19 cellular contexts compared by ENCODE assay signal in genomic region chr2:151718247-151718646, GRCh38. TPM values are rescaled to one million over a fixed set of nuclear protein-coding genes. Genes with fewer than 3 reads are reported as not detected.
DNase-seq lines count a peak whose midpoint lies in the region; ATAC-seq, FAIRE-seq and TF ChIP-seq lines count a peak whose summit lies in the region.
"Had no signal": no experiment of that assay in that cellular context is flagged by ENCODE, and none has a peak within 500 bp of the region (broad histone marks: within the 10 kb centered on the region; RNA-seq: fewer than 3 reads in every experiment).

No MANE protein-coding gene starts in this region.

- 8% methylated on average over 2 of the region's 2 CpGs for WGBS in K562 (ENCODE audit: insufficient coverage, low coverage, missing lambda C conversion rate)
- WGBS in testis, 2 donors: 92 to 98% methylated on average over 2 of the region's 2 CpGs

- peak; percentile 46 for ATAC-seq in K562

- no TSS peak for BruUV-seq in K562 (replicated peaks; lab: Mats Ljungman, UMichigan)

- no peak overlapping the region for H3K9ac ChIP-seq in Karpas-422 (ENCODE audit: low read length)
- H3K9ac ChIP-seq in K562 (ENCODE audit: insufficient read depth in 1 of 2, low read depth in 2 of 2, low read length in 2 of 2): no peak overlapping the region
- peak overlapping the region in 1 of 3 donors; percentile 17 for H3K9ac ChIP-seq in skeletal muscle tissue (ENCODE audit: low read depth in 1 of 3, low read length in 3 of 3)

- H3K36me3 ChIP-seq in Karpas-422 (ENCODE audit: insufficient read depth, low read length): no peaks in the 10 kb centered on the region
- no peaks in the 10 kb centered on the region for H3K36me3 ChIP-seq in K562 (ENCODE audit: control insufficient read depth, insufficient read depth, low read length)
- H3K36me3 ChIP-seq in skeletal muscle tissue (ENCODE audit: control insufficient read depth in 3 of 3, insufficient read depth in 3 of 3, low read length in 3 of 3): peaks cover 52 to 83% (median 62%) of the 10 kb centered on the region in 3 donors
- no peaks in the 10 kb centered on the region for H3K36me3 ChIP-seq in testis (ENCODE audit: low read depth, missing control alignments)
- H3K36me3 ChIP-seq: BE2C had no signal

- TF ChIP-seq POLR2A in K562 (conservative IDR thresholded peaks at IDR 0.05): no peak
- no peak for TF ChIP-seq POLR2A in testis (IDR thresholded peaks at IDR 0.05)

- no peaks in the 10 kb centered on the region for H3K9me2 ChIP-seq in Karpas-422 (replicated peaks; ENCODE audit: insufficient read depth, low read length)

- no peaks in the 10 kb centered on the region for H3K4me1 ChIP-seq in Karpas-422 (ENCODE audit: low read length)
- peaks cover 0 to 8% of the 10 kb centered on the region in 2 experiments; a peak in 3 of 5 replicates for H3K4me1 ChIP-seq in K562 (replicated peaks in 1 of 2; ENCODE audit: control insufficient read depth in 2 of 2, insufficient read depth in 2 of 2, low read length in 2 of 2)
- peaks cover 25 to 62% (median 32%) of the 10 kb centered on the region in 3 donors for H3K4me1 ChIP-seq in skeletal muscle tissue (ENCODE audit: control insufficient read depth in 3 of 3, insufficient read depth in 3 of 3, low read length in 3 of 3)
- H3K4me1 ChIP-seq in testis: no peaks in the 10 kb centered on the region
- H3K4me1 ChIP-seq: BE2C, Caco-2 had no signal

- intact Hi-C loops in K562 (cut with micrococcal nuclease) (no loop called here), testis (cut with DNase I; ENCODE audit: low total_unique reads) (no loop called here)

- no peaks in the 10 kb centered on the region for H3K9me3 ChIP-seq in Karpas-422 (ENCODE audit: low read length)
- H3K9me3 ChIP-seq in K562 (replicated peaks; ENCODE audit: control insufficient read depth, insufficient read depth, low read depth, low read length): no peaks in the 10 kb centered on the region
- H3K9me3 ChIP-seq in skeletal muscle tissue (ENCODE audit: control insufficient read depth in 3 of 3, low read length in 3 of 3): no peaks in the 10 kb centered on the region
- no peaks in the 10 kb centered on the region for H3K9me3 ChIP-seq in testis
- H3K9me3 ChIP-seq: BE2C, Caco-2 had no signal

- no peaks in the 10 kb centered on the region for H3K79me2 ChIP-seq in Karpas-422 (ENCODE audit: low read length)
- H3K79me2 ChIP-seq in K562 (ENCODE audit: control insufficient read depth, insufficient read depth, low read length): no peaks in the 10 kb centered on the region

- POLR2A ChIA-PET in K562 (lab: Yijun Ruan, JAX): no interaction called here

- CTCF ChIA-PET in K562 (lab: Yijun Ruan, JAX; ENCODE audit: low intra/inter-chr PET ratio): no interaction called here

- H3K27me3 ChIP-seq in Karpas-422 (ENCODE audit: low read length): no peaks in the 10 kb centered on the region
- 0 out of 5 replicates have a peak, but pooled peaks cover 0 to 3% of the 10 kb centered on the region in 2 experiments for H3K27me3 ChIP-seq in K562 (ENCODE audit: control insufficient read depth in 2 of 2, insufficient read depth in 2 of 2, low read length in 2 of 2)
- no peaks in the 10 kb centered on the region for H3K27me3 ChIP-seq in skeletal muscle tissue (ENCODE audit: control insufficient read depth in 3 of 3, insufficient read depth in 3 of 3, low read length in 3 of 3)
- H3K27me3 ChIP-seq in testis: no peaks in the 10 kb centered on the region
- H3K27me3 ChIP-seq: BE2C had no signal

- H3K4me3 ChIP-seq in Karpas-422 (ENCODE audit: low read length) (no peak overlapping the region), K562 (no peak overlapping the region), skeletal muscle tissue (ENCODE audit: low read length in 3 of 3) (no peak overlapping the region), testis (no peak overlapping the region)

- TF ChIP-seq RAD21 in K562 (CRISPR knock-in tag; conservative IDR thresholded peaks at IDR 0.05 in 1 of 2, IDR thresholded peaks at IDR 0.05 in 1 of 2): no peak

- H3K9me1 ChIP-seq in K562 (ENCODE audit: control insufficient read depth, insufficient read depth, low read length): no peaks in the 10 kb centered on the region

- DNase-seq in Karpas-422 (peak; percentile 17), K562 (ENCODE audit: extremely low read depth in 1 of 4, low spot score in 3 of 4) (no peak), testis (no peak), COR-L47 (lab: John Stamatoyannopoulos, UW) (no peak)
- no peak for DNase-seq in stimulated activated naive CD4-positive, alpha-beta T cell treated with Interleukin-2 at 50 U/mL for 16 hours (lab: John Stamatoyannopoulos, UW)
- DNase-seq: ACHN; BE2C; C1 segment of cervical spinal cord; Caco-2; CD4-positive, CD25-positive, alpha-beta regulatory T cell; CD8-positive, alpha-beta memory T cell; H9 had no signal

- H3K4me2 ChIP-seq in Karpas-422 (ENCODE audit: low read depth, low read length, poor library complexity, severe bottlenecking) (no peak overlapping the region), K562 (ENCODE audit: insufficient read depth, low read length) (no peak overlapping the region)

- H3K27ac ChIP-seq in Karpas-422 (ENCODE audit: low read length) (no peak overlapping the region), K562 (ENCODE audit: extremely low read depth, low read depth, low read length) (no peak overlapping the region), skeletal muscle tissue (ENCODE audit: low read depth, low read length) (peak overlapping the region; percentile 54), testis (no peak overlapping the region)
- H3K27ac ChIP-seq: HL-60 had no signal

- in situ Hi-C loops in K562 (cut with MboI): no loop called here

- TF ChIP-seq EP300 in K562 (IDR thresholded peaks at IDR 0.05; ENCODE audit: low read length): no peak

- H2AFZ ChIP-seq in Karpas-422 (ENCODE audit: low read length) (no peak overlapping the region), K562 (ENCODE audit: low read depth, low read length) (no peak overlapping the region)

- FAIRE-seq in K562 (lab: Jason Lieb, UNC): no peak
- FAIRE-seq: A204.1, D721Med, G401.6, GM19239, H1 had no signal

- H4K20me1 ChIP-seq in Karpas-422 (ENCODE audit: insufficient read depth, low read depth, low read length) (no peaks in the 10 kb centered on the region), K562 (replicated peaks; ENCODE audit: control insufficient read depth, insufficient read depth, low read length) (no peaks in the 10 kb centered on the region)

- TF ChIP-seq CTCF in K562 (IDR thresholded peaks at IDR 0.05 in 2 of 3, conservative IDR thresholded peaks at IDR 0.05 in 1 of 3; ENCODE audit: insufficient read depth in 2 of 3, low read depth in 1 of 3, low read length in 3 of 3) (no peak), testis (IDR thresholded peaks at IDR 0.05) (no peak)

TF ChIP-seq in K562, 482 proteins besides CTCF, POLR2A, EP300 and RAD21:
- TF ChIP-seq ZNF717 (CRISPR knock-in tag; IDR thresholded peaks at IDR 0.05) (no peak), KAT7 (CRISPR knock-in tag; IDR thresholded peaks at IDR 0.05; ENCODE audit: borderline replicate concordance) (no peak), DACH1 (IDR thresholded peaks at IDR 0.05; ENCODE audit: partially characterized antibody) (no peak)

RNA-seq across cellular contexts. Expression of gene NEB, which starts 16.0 kb away (rescaled TPM):
- total RNA-seq in Karpas-422 (2014; rRNA removed; shearing (Covaris generic); ENCODE audit: low replicate concordance): 0.83 and 1.4 TPM in 2 replicates
- total RNA-seq in K562 (2011; cell fraction: chromatin; rRNA removed; ENCODE audit: low replicate concordance): 1.6 and 8.7 TPM in 2 replicates
- total RNA-seq in K562 (2011; cell fraction: nucleolus; rRNA removed): 0.50 and 1.4 TPM in 2 replicates
- 2.7 and 3.7 TPM in 2 replicates for total RNA-seq in K562 (2011; cell fraction: nucleoplasm; rRNA removed)
- total RNA-seq in K562 (2014; rRNA removed): 2.7 and 3.8 TPM in 2 replicates
- 3.8 and 5.1 TPM in 2 replicates for total RNA-seq in K562 (2014; rRNA removed; fragmentation: Illumina TruSeq; extraction: Trizol)
- 3.6 and 4.4 TPM in 2 replicates for total RNA-seq in K562 (2015; rRNA removed; fragmentation: Illumina TruSeq; extraction: Trizol)
- 2.2 and 2.5 TPM in 2 replicates for total RNA-seq in K562 (2021)
- polyA plus RNA-seq in K562 (2011; rRNA removed): 0.65 and 1.7 TPM in 2 replicates
- 0.49 and 0.63 TPM in 2 replicates for polyA plus RNA-seq in K562 (2011; cell fraction: cytosol; rRNA removed)
- 2.0 and 2.9 TPM in 2 replicates for polyA plus RNA-seq in K562 (2011; cell fraction: nucleus; rRNA removed)
- 3.9 and 12.9 TPM in 2 replicates for polyA plus RNA-seq in K562 (2012)
- 3.2 and 3.7 TPM in 2 replicates for polyA plus RNA-seq in K562 (2014; fragmentation: Illumina TruSeq; extraction: Trizol)
- 1 to 10 TPM; 1.7 to 3.4 TPM for polyA plus RNA-seq in K562 (2014; fragmentation: Nextera tagmentation; extraction: Ambion mirVana)
- 2.9 and 8.3 TPM in 2 replicates for polyA plus RNA-seq in K562 (2014; rRNA removed)
- polyA minus RNA-seq in K562 (2011; rRNA and poly(A)+ RNA removed): 2.6 and 3.6 TPM in 2 replicates
- polyA minus RNA-seq in K562 (2011; cell fraction: cytosol; rRNA and poly(A)+ RNA removed): 1.2 and 1.7 TPM in 2 replicates
- 4.2 and 4.4 TPM in 2 replicates for polyA minus RNA-seq in K562 (2011; cell fraction: nucleus; rRNA and poly(A)+ RNA removed)
- total RNA-seq in skeletal muscle tissue: 833 TPM
- 1 to 10 TPM; 5.5 to 5.7 TPM for total RNA-seq in testis
- 18.6 TPM for polyA plus RNA-seq in testis (ENCODE audit: insufficient read depth, low read depth, low replicate concordance)

Comparison
In these comparisons a context has a peak if more than half of its experiments do, and no peak if none do; other contexts are left out.
1. RNA of gene NEB, which starts 16.0 kb away (total RNA-seq): 833 TPM in skeletal muscle tissue (single experiment); 5.5 to 5.7 TPM in testis, 0.50 to 8.7 TPM in K562 and 0.83 to 1.4 TPM in Karpas-422; every median in the first group is over 10 times any median in the second.